Comparison of ENCODE assay signal across 29 cellular contexts in the genomic region with DNA sequence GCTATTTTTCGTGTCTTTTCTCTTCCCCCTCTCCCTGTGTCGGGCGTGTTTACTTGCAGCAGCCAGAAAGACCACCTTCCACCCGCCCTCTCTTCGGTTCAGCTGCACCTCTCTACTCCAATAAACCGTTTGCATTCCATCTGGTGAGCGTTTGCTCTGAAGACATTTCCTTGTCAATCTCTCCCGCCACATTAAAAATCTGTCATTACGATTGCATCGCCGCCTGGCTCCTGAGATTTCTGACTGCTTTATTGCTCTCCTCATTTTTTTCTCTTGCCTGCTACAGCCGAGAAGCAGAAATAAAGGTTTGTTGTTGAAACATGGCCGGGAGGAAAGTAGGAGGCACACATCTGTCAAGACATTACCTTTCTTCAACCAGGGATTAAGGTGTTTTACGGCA.
DNase-seq lines count a peak whose midpoint lies in the region; ATAC-seq and TF ChIP-seq lines count a peak whose summit lies in the region.
"Had no signal": no experiment of that assay in that cellular context is flagged by ENCODE, and none has a peak within 500 bp of the region (broad histone marks: within the 10 kb centered on the region; RNA-seq: fewer than 3 reads in every experiment).

No MANE protein-coding gene starts in this region.

- H3K36me3 ChIP-seq in KOPT-K1 (ENCODE audit: insufficient read depth, low read length) (peaks cover 56% of the 10 kb centered on the region; the same call in 1 of the 2 replicates), parathyroid adenoma (ENCODE audit: control insufficient read depth, insufficient read depth, low read length) (no peaks in the 10 kb centered on the region)
- H3K36me3 ChIP-seq: ovary, tibial nerve had no signal

- intact Hi-C loops in right cardiac atrium (cut with DNase I) = no loop called here

- no peak for ATAC-seq in activated T-cell treated with anti-CD3 and anti-CD28 coated beads, Interleukin-2, amount 50 U/mL, for 72 hours (replicated peaks in 1 of 2)
- ATAC-seq in right cardiac atrium = no peak
- ATAC-seq: activated CD4-positive, CD25-positive, alpha-beta regulatory T cell treated with anti-CD3 and anti-CD28 coated beads, Interleukin-2, amount 50 U/mL, for 24 hours; activated T-helper 17 cell treated with anti-CD3 and anti-CD28 coated beads, Interleukin-2, amount 50 U/mL, for 72 hours; effector memory CD8-positive, alpha-beta T cell; GM12878; left cardiac atrium; mucosa of descending colon had no signal

- H3K79me2 ChIP-seq in parathyroid adenoma = no peaks in the 10 kb centered on the region

- TF ChIP-seq CTCF in parathyroid adenoma (IDR thresholded peaks at IDR 0.05) = no peak

- H3K4me1 ChIP-seq in parathyroid adenoma = no peaks in the 10 kb centered on the region
- H3K4me1 ChIP-seq in right cardiac atrium (ENCODE audit: control insufficient read depth, insufficient read depth, low read length) = no peaks in the 10 kb centered on the region
- H3K4me1 ChIP-seq: tibial nerve had no signal

- no peaks in the 10 kb centered on the region for H3K9me3 Mint-ChIP-seq in activated T-cell treated with anti-CD3 and anti-CD28 coated beads, Interleukin-2, amount 50 U/mL, for 72 hours
- no peaks in the 10 kb centered on the region for H3K9me3 Mint-ChIP-seq in activated naive CD8-positive, alpha-beta T cell (ENCODE audit: low read depth)
- H3K9me3 Mint-ChIP-seq: activated T-helper 17 cell treated with anti-CD3 and anti-CD28 coated beads, Interleukin-2, amount 50 U/mL, for 72 hours; effector memory CD8-positive, alpha-beta T cell; immature natural killer cell; T-helper 1 cell treated with Interleukin-12 subunit alpha and Interleukin-12 subunit beta and Interleukin-4 antibody, amounts not matched to agents 30 μg/mL and 1 μg/mL, for 36 hours had no signal

- H3K36me3 Mint-ChIP-seq in activated T-cell treated with anti-CD3 and anti-CD28 coated beads, Interleukin-2, amount 50 U/mL, for 72 hours (ENCODE audit: insufficient read depth in 2 of 2) = peaks cover 0 to 4% of the 10 kb centered on the region in 2 donors
- H3K36me3 Mint-ChIP-seq in activated naive CD8-positive, alpha-beta T cell = peaks cover 10% of the 10 kb centered on the region
- H3K36me3 Mint-ChIP-seq: immature natural killer cell had no signal

- 54% methylated on average over 14 of the region's 14 CpGs for WGBS in right cardiac atrium

- H3K4me3 Mint-ChIP-seq in activated T-cell treated with anti-CD3 and anti-CD28 coated beads, Interleukin-2, amount 50 U/mL, for 72 hours = peak overlapping the region; percentile 49 to 81
- peak overlapping the region; percentile 82 for H3K4me3 Mint-ChIP-seq in activated naive CD8-positive, alpha-beta T cell
- H3K4me3 Mint-ChIP-seq: activated T-helper 17 cell treated with anti-CD3 and anti-CD28 coated beads, Interleukin-2, amount 50 U/mL, for 72 hours; effector memory CD8-positive, alpha-beta T cell; HFFc6; immature natural killer cell; T-helper 1 cell treated with Interleukin-12 subunit alpha and Interleukin-12 subunit beta and Interleukin-4 antibody, amounts not matched to agents 30 μg/mL and 1 μg/mL, for 36 hours had no signal

- peaks cover 84% of the 10 kb centered on the region for H3K4me1 Mint-ChIP-seq in activated T-cell treated with anti-CD3 and anti-CD28 coated beads, Interleukin-2, amount 50 U/mL, for 72 hours (ENCODE audit: low read depth)
- H3K4me1 Mint-ChIP-seq in activated naive CD8-positive, alpha-beta T cell (ENCODE audit: low read depth) = peaks cover 83% of the 10 kb centered on the region

- DNase-seq in activated T-cell treated with anti-CD3 and anti-CD28 coated beads, Interleukin-2, amount 50 U/mL, for 72 hours = no peak
- no peak for DNase-seq in activated T-cell treated with anti-CD3 and anti-CD28 coated beads, Interleukin-2, amount 50 U/mL, for 1 hour
- DNase-seq in NK-92 treated with Interleukin-12 subunit alpha and Interleukin-12 subunit beta, amount 100 ng/mL, for 24 hours (lab: John Stamatoyannopoulos, UW) = no peak
- no peak for DNase-seq in right cardiac atrium
- no peak for DNase-seq in stimulated activated CD4-positive, alpha-beta T cell treated with anti-CD3 and anti-CD28 coated beads, Interleukin-2, amount 100 ng/mL, for 48 hours
- DNase-seq: central memory CD4-positive, alpha-beta T cell; effector memory CD8-positive, alpha-beta T cell; GOT3; HFFc6; hypothalamus; immature natural killer cell; left cardiac atrium; mammary epithelial cell; mucosa of descending colon; NCI-H1048; NCI-H1694; NCI-H510A; OCI-M1; ovary had no signal

- H2AFZ ChIP-seq in parathyroid adenoma = peak overlapping the region; percentile 45

- H3K9me3 ChIP-seq in KOPT-K1 (ENCODE audit: insufficient read depth, low read length, poor library complexity, severe bottlenecking) = no peaks in the 10 kb centered on the region
- no peaks in the 10 kb centered on the region for H3K9me3 ChIP-seq in parathyroid adenoma (ENCODE audit: control insufficient read depth, low read length)
- no peaks in the 10 kb centered on the region for H3K9me3 ChIP-seq in right cardiac atrium (ENCODE audit: control insufficient read depth, low read length)
- H3K9me3 ChIP-seq: mucosa of descending colon, ovary had no signal

- H3K9ac ChIP-seq in parathyroid adenoma = no peak overlapping the region

- no peak overlapping the region for H3K4me3 ChIP-seq in parathyroid adenoma (ENCODE audit: low read depth, low read length)
- no peak overlapping the region for H3K4me3 ChIP-seq in right cardiac atrium (ENCODE audit: low read length)
- H3K4me3 ChIP-seq: GM12878, mucosa of descending colon, ovary, skin epidermis, tibial nerve had no signal

- H3K4me2 ChIP-seq in parathyroid adenoma (ENCODE audit: low read length) = no peak overlapping the region

- H3K27me3 ChIP-seq in parathyroid adenoma (ENCODE audit: control insufficient read depth, insufficient read depth, low read length) (no peaks in the 10 kb centered on the region), right cardiac atrium (ENCODE audit: control insufficient read depth, insufficient read depth) (no peaks in the 10 kb centered on the region)
- H3K27me3 ChIP-seq: ovary, tibial nerve had no signal

- H3K27me3 Mint-ChIP-seq in activated T-cell treated with anti-CD3 and anti-CD28 coated beads, Interleukin-2, amount 50 U/mL, for 72 hours (ENCODE audit: low read depth) = no peaks in the 10 kb centered on the region
- H3K27me3 Mint-ChIP-seq in activated naive CD8-positive, alpha-beta T cell = no peaks in the 10 kb centered on the region
- H3K27me3 Mint-ChIP-seq: activated T-helper 17 cell treated with anti-CD3 and anti-CD28 coated beads, Interleukin-2, amount 50 U/mL, for 72 hours; effector memory CD8-positive, alpha-beta T cell had no signal

- peak overlapping the region; percentile 35 for H3K27ac Mint-ChIP-seq in activated T-cell treated with anti-CD3 and anti-CD28 coated beads, Interleukin-2, amount 50 U/mL, for 72 hours
- peak overlapping the region; percentile 84 for H3K27ac Mint-ChIP-seq in activated naive CD8-positive, alpha-beta T cell
- H3K27ac Mint-ChIP-seq: activated T-helper 17 cell treated with anti-CD3 and anti-CD28 coated beads, Interleukin-2, amount 50 U/mL, for 72 hours; effector memory CD8-positive, alpha-beta T cell; HFFc6; nephron; T-helper 1 cell treated with Interleukin-12 subunit alpha and Interleukin-12 subunit beta and Interleukin-4 antibody, amounts not matched to agents 30 μg/mL and 1 μg/mL, for 36 hours had no signal

- H3K27ac ChIP-seq in KOPT-K1 (ENCODE audit: low read depth, low read length, poor library complexity, severe bottlenecking) (peak overlapping the region; percentile 100), parathyroid adenoma (no peak overlapping the region), right cardiac atrium (ENCODE audit: low read length) (no peak overlapping the region)
- H3K27ac ChIP-seq: ovary, skin epidermis, tibial nerve had no signal
